Comparison of ENCODE assay signal across 13 cellular contexts in genomic region chr3:191353022-191353777, GRCh38. TPM values are rescaled to one million over a fixed set of nuclear protein-coding genes. Genes with fewer than 3 reads are reported as not detected.
A peak's percentile ranks its signal among the peaks of the same experiment; 100 is the strongest.
DNase-seq lines count a peak whose midpoint lies in the region; ATAC-seq and TF ChIP-seq lines count a peak whose summit lies in the region.
"Had no signal": no experiment of that assay in that cellular context is flagged by ENCODE, and none has a peak within 500 bp of the region (broad histone marks: within the 10 kb centered on the region; RNA-seq: fewer than 3 reads in every experiment).

No MANE protein-coding gene starts in this region.

- H4K5ac ChIP-seq in IMR-90 (ENCODE audit: low read depth, low read length): peak overlapping the region; percentile 76; the same call in 1 of the 2 replicates

- peak overlapping the region; percentile 59 for H3K4me2 ChIP-seq in IMR-90 (ENCODE audit: low read depth, low read length)
- H3K4me2 ChIP-seq: KMS-11 had no signal

- no peak overlapping the region for H2AFZ ChIP-seq in IMR-90 (replicated peaks; ENCODE audit: low read length, poor library complexity)

- no peak overlapping the region for H2BK15ac ChIP-seq in IMR-90 (ENCODE audit: low read depth, low read length)

- no peaks in the 10 kb centered on the region for H3K27me3 ChIP-seq in IMR-90 (ENCODE audit: control insufficient read depth, insufficient read depth, low read length)

- TF ChIP-seq POLR2A in IMR-90 (IDR thresholded peaks at IDR 0.05; ENCODE audit: low read depth, low read length): no peak

- peak overlapping the region; percentile 17; the same call in 1 of the 2 replicates for H3K56ac ChIP-seq in IMR-90 (ENCODE audit: extremely low read depth, insufficient read depth, low read length)

- dilution Hi-C loops in IMR-90 (cut with HindIII; ENCODE audit: low sequenced_read_pairs, unreplicated experiment): no loop called here

- H3K79me1 ChIP-seq in IMR-90 (ENCODE audit: low read depth in 1 of 2, low read length in 2 of 2): peaks cover 21 to 52% of the 10 kb centered on the region in 2 experiments

- peak overlapping the region in 1 of 2 experiments; percentile 34; a peak in 1 of 4 replicates for H4K8ac ChIP-seq in IMR-90 (ENCODE audit: low read depth in 2 of 2, low read length in 2 of 2)

- DNase-seq in IMR-90: no peak
- DNase-seq in renal cortical epithelial cell (ENCODE audit: low read depth): peak; percentile 72
- no peak for DNase-seq in LoVo (ENCODE audit: low spot score)
- DNase-seq in stimulated activated CD8-positive, alpha-beta memory T cell treated with anti-CD3 and anti-CD28 coated beads, Interleukin-4, amount 100 ng/mL, for 48 hours: no peak
- no peak for DNase-seq in RKO (ENCODE audit: low spot score)
- DNase-seq: activated CD4-positive, alpha-beta T cell treated with anti-CD3 and anti-CD28 coated beads, Interleukin-2, amount 50 U/mL, for 48 hours; OCI-M1; posterior cingulate gyrus; stimulated activated CD4-positive, alpha-beta T cell treated with anti-CD3 and anti-CD28 coated beads, Interleukin-4, amount 100 ng/mL, for 1 hour had no signal

- peak overlapping the region; percentile 74; the same call in 1 of the 2 replicates for H3K23ac ChIP-seq in IMR-90 (ENCODE audit: low read depth, low read length)

- peak overlapping the region; percentile 30 for H3K14ac ChIP-seq in IMR-90 (replicated peaks; ENCODE audit: low read depth, low read length)

- H3K36me3 ChIP-seq in IMR-90 (ENCODE audit: control insufficient read depth, insufficient read depth, low read length): peaks cover 3% of the 10 kb centered on the region

- TF ChIP-seq CTCF in IMR-90 (conservative IDR thresholded peaks at IDR 0.05; ENCODE audit: low read depth, low read length): no peak

- H2BK5ac ChIP-seq in IMR-90 (ENCODE audit: low read depth, low read length, poor library complexity, severe bottlenecking): peak overlapping the region; percentile 44

- H4K20me1 ChIP-seq in IMR-90 (ENCODE audit: insufficient read depth, low read length): peaks cover 32% of the 10 kb centered on the region; the same call in 1 of the 2 replicates

- no TSS peak for BruUV-seq in IMR-90 (replicated peaks; lab: Mats Ljungman, UMichigan)

- H2BK120ac ChIP-seq in IMR-90 (ENCODE audit: low read depth, low read length): peak overlapping the region; percentile 57; the same call in 1 of the 2 replicates

- peak overlapping the region; percentile 50; the same call in 1 of the 2 replicates for H3K18ac ChIP-seq in IMR-90 (ENCODE audit: low read depth, low read length)

- H3K4ac ChIP-seq in IMR-90 (ENCODE audit: low read depth, low read length): peak overlapping the region; percentile 63

- no peak overlapping the region for H3K4me3 ChIP-seq in IMR-90 (ENCODE audit: insufficient read depth, low read depth, low read length)

- WGBS in IMR-90 (ENCODE audit: extremely low coverage in 2 of 2, insufficient read length in 1 of 2), 2 experiments: 89% methylated on average over 4 of the region's 7 CpGs; no CpG with 5 or more reads in 1 of the 2 experiments

- no peak overlapping the region for H2AK9ac ChIP-seq in IMR-90 (replicated peaks; ENCODE audit: low read depth, low read length, poor library complexity)

- peaks cover 21% of the 10 kb centered on the region for H3K9me1 ChIP-seq in IMR-90 (ENCODE audit: insufficient read depth, low read length)

- no peak overlapping the region; the same call in 1 of the 2 replicates for H4K91ac ChIP-seq in IMR-90 (ENCODE audit: insufficient read depth, low read depth, low read length)

- no peak for TF ChIP-seq RAD21 in IMR-90 (IDR thresholded peaks at IDR 0.05; ENCODE audit: low read length)

- H3K9me3 ChIP-seq in IMR-90 (ENCODE audit: control insufficient read depth, insufficient read depth, low read length): no peaks in the 10 kb centered on the region

- POLR2A ChIA-PET in IMR-90 (lab: Charles Lee; ENCODE audit: unreplicated experiment): interaction anchor here (0.8 kb wide), 1 partner anchor 24 kb away, joined by 3 read pairs; no protein-coding TSS in a partner anchor

- intact Hi-C loops in IMR-90 (cut with micrococcal nuclease): no loop called here

- H3K27ac ChIP-seq in IMR-90 (ENCODE audit: insufficient read depth, low read length): peak overlapping the region; percentile 35; the same call in 1 of the 2 replicates
- H3K27ac ChIP-seq: KMS-11 had no signal

- peaks cover 25% of the 10 kb centered on the region for H3K4me1 ChIP-seq in IMR-90 (ENCODE audit: control insufficient read depth, insufficient read depth, low read length)

- H3K9ac ChIP-seq in IMR-90 (ENCODE audit: low read depth, low read length): peak overlapping the region; percentile 33; the same call in 1 of the 2 replicates
- H3K9ac ChIP-seq: KMS-11 had no signal

- in situ Hi-C loops in IMR-90 (cut with MboI; ENCODE audit: low sequenced_read_pairs): no loop called here

- CTCF ChIA-PET in IMR-90 (lab: Yijun Ruan, JAX): no interaction called here

- H2BK20ac ChIP-seq in IMR-90 (ENCODE audit: low read depth, low read length): no peak overlapping the region

- H2AK5ac ChIP-seq in IMR-90 (ENCODE audit: low read depth, low read length): peak overlapping the region; percentile 63; the same call in 1 of the 2 replicates

- ATAC-seq in GM18861 (IDR thresholded peaks at IDR 0.05; ENCODE audit: unreplicated experiment) (peak; percentile 41), GM21723 (IDR thresholded peaks at IDR 0.05; ENCODE audit: unreplicated experiment) (peak; percentile 34), IMR-90 (ENCODE audit: low read depth) (peak; percentile 15; the same call in 1 of the 2 replicates), GM21360 (IDR thresholded peaks at IDR 0.05; ENCODE audit: unreplicated experiment) (no peak)

TF ChIP-seq in IMR-90, 13 proteins besides CTCF, POLR2A, EP300 and RAD21:
- TF ChIP-seq CEBPB (IDR thresholded peaks at IDR 0.05; ENCODE audit: low read depth, low read length) (no peak), MAZ (IDR thresholded peaks at IDR 0.05; ENCODE audit: borderline replicate concordance, low read depth, low read length) (no peak), USF2 (IDR thresholded peaks at IDR 0.05; ENCODE audit: low read depth, low read length) (no peak), FOS (IDR thresholded peaks at IDR 0.05; ENCODE audit: low read depth, low read length) (no peak), MXI1 (IDR thresholded peaks at IDR 0.05; ENCODE audit: borderline replicate concordance, low read depth, low read length) (no peak), CHD1 (IDR thresholded peaks at IDR 0.05; ENCODE audit: low read depth, low read length) (no peak), NFE2L2 (IDR thresholded peaks at IDR 0.05; ENCODE audit: low read depth, low read length) (no peak), BHLHE40 (IDR thresholded peaks at IDR 0.05; ENCODE audit: low read depth, low read length) (no peak), ELK1 (IDR thresholded peaks at IDR 0.05; ENCODE audit: borderline replicate concordance, low read depth, low read length) (no peak), RCOR1 (IDR thresholded peaks at IDR 0.05; ENCODE audit: insufficient replicate concordance, low read length) (no peak)

RNA-seq across cellular contexts. Expression of gene UTS2B, which starts 22.9 kb away (rescaled TPM):
- total RNA-seq in IMR-90 (2012; rRNA removed) (0.72 and 0.83 TPM in 2 replicates), renal cortical epithelial cell (0.80 TPM in 1 of 2 replicates, not detected in the other)
- polyA plus RNA-seq in IMR-90 (2012; rRNA removed): 0.56 and 0.79 TPM in 2 replicates
- polyA plus RNA-seq in IMR-90 (2012; cell fraction: cytosol; rRNA removed): 0.24 TPM in 2 replicates
- polyA plus RNA-seq in IMR-90 (2012; cell fraction: nucleus; rRNA removed; ENCODE audit: low replicate concordance): 0.16 and 1.5 TPM in 2 replicates

RNA-seq across cellular contexts. Expression of gene CCDC50, which starts 24.0 kb away (rescaled TPM):
- 63.1 and 110 TPM in 2 replicates for total RNA-seq in IMR-90 (2012; rRNA removed)
- 57.7 and 59.0 TPM in 2 replicates for polyA plus RNA-seq in IMR-90 (2012; rRNA removed)
- 37.1 and 54.2 TPM in 2 replicates for polyA plus RNA-seq in IMR-90 (2012; cell fraction: cytosol; rRNA removed)
- 25.1 and 52.9 TPM in 2 replicates for polyA plus RNA-seq in IMR-90 (2012; cell fraction: nucleus; rRNA removed; ENCODE audit: low replicate concordance)
- 170 and 197 TPM in 2 replicates for total RNA-seq in renal cortical epithelial cell
